In genomic region chr20:53738945-53739798, GRCh38 we compare ENCODE assay signal across 8 cellular contexts.
A peak's percentile ranks its signal among the peaks of the same experiment; 100 is the strongest.
DNase-seq lines count a peak whose midpoint lies in the region; ATAC-seq and TF ChIP-seq lines count a peak whose summit lies in the region.

No MANE protein-coding gene starts in this region.

- POLR2A ChIA-PET in IMR-90 (lab: Charles Lee; ENCODE audit: unreplicated experiment): interaction anchor here (0.6 kb wide), 1 partner anchor 117 kb away, joined by 3 read pairs; no protein-coding TSS in a partner anchor

- H2AFZ ChIP-seq in IMR-90 (replicated peaks; ENCODE audit: low read length, poor library complexity): peak overlapping the region; percentile 85

- TF ChIP-seq CTCF in IMR-90 (conservative IDR thresholded peaks at IDR 0.05; ENCODE audit: low read depth, low read length): no peak
- no peak for TF ChIP-seq CTCF in neutrophil (IDR thresholded peaks at IDR 0.05)
- no peak for TF ChIP-seq CTCF in lower leg skin (IDR thresholded peaks at IDR 0.05)

- H2AK5ac ChIP-seq in IMR-90 (ENCODE audit: low read depth, low read length): peak overlapping the region; percentile 84; the same call in 1 of the 2 replicates

- H3K27ac ChIP-seq in IMR-90 (ENCODE audit: insufficient read depth, low read length): peak overlapping the region; percentile 75
- peak overlapping the region; percentile 71 for H3K27ac ChIP-seq in neutrophil

- H3K9me1 ChIP-seq in IMR-90 (ENCODE audit: insufficient read depth, low read length): peaks cover 12% of the 10 kb centered on the region

- peak overlapping the region; percentile 93 for H2BK120ac ChIP-seq in IMR-90 (ENCODE audit: low read depth, low read length)

- peak overlapping the region; percentile 87 for H4K91ac ChIP-seq in IMR-90 (ENCODE audit: insufficient read depth, low read depth, low read length)

- peaks cover 59% of the 10 kb centered on the region for H3K4me1 ChIP-seq in ES-I3 (ENCODE audit: insufficient read depth, low read length)
- peaks cover 26% of the 10 kb centered on the region for H3K4me1 ChIP-seq in IMR-90 (ENCODE audit: control insufficient read depth, insufficient read depth, low read length)
- H3K4me1 ChIP-seq in neutrophil (ENCODE audit: control insufficient read depth in 1 of 2, insufficient read depth in 1 of 2, low read depth in 1 of 2, low read length in 1 of 2): peaks cover 48 to 56% of the 10 kb centered on the region in 2 experiments

- dilution Hi-C loops in IMR-90 (cut with HindIII; ENCODE audit: low sequenced_read_pairs, unreplicated experiment): no loop called here

- peak overlapping the region; percentile 84 for H3K23ac ChIP-seq in IMR-90 (ENCODE audit: low read depth, low read length)

- H3K36me3 ChIP-seq in ES-I3 (ENCODE audit: insufficient read depth, low read length): no peaks in the 10 kb centered on the region; the same call in 1 of the 2 replicates
- H3K36me3 ChIP-seq in IMR-90 (ENCODE audit: control insufficient read depth, insufficient read depth, low read length): no peaks in the 10 kb centered on the region
- H3K36me3 ChIP-seq in neutrophil: no peaks in the 10 kb centered on the region

- DNase-seq in IMR-90 (no peak), astrocyte of the hippocampus (ENCODE audit: low read depth, low spot score) (peak; percentile 34), AG08395 (ENCODE audit: low spot score) (no peak), lower leg skin (ENCODE audit: low spot score in 2 of 2) (no peak)
- DNase-seq in activated CD4-positive, CD25-positive, alpha-beta regulatory T cell (lab: John Stamatoyannopoulos, UW): no peak

- H3K27me3 ChIP-seq in IMR-90 (ENCODE audit: control insufficient read depth, insufficient read depth, low read length) (no peaks in the 10 kb centered on the region), neutrophil (no peaks in the 10 kb centered on the region)

- peaks cover 8 to 16% of the 10 kb centered on the region in 2 experiments; a peak in 2 of 4 replicates for H3K79me1 ChIP-seq in IMR-90 (ENCODE audit: low read depth in 1 of 2, low read length in 2 of 2)

- ATAC-seq in IMR-90 (ENCODE audit: low read depth) (no peak), GM18907 (IDR thresholded peaks at IDR 0.05; ENCODE audit: unreplicated experiment) (no peak)

- H3K4me3 ChIP-seq in IMR-90 (ENCODE audit: insufficient read depth, low read depth, low read length) (peak overlapping the region; percentile 22; the same call in 1 of the 2 replicates), neutrophil (ENCODE audit: low read depth in 1 of 2, low read length in 1 of 2) (no peak overlapping the region), lower leg skin (ENCODE audit: low read depth, poor library complexity, severe bottlenecking) (no peak overlapping the region)

- H3K56ac ChIP-seq in IMR-90 (ENCODE audit: extremely low read depth, insufficient read depth, low read length): peak overlapping the region; percentile 68

- peak overlapping the region; percentile 87 for H2BK20ac ChIP-seq in IMR-90 (ENCODE audit: low read depth, low read length)

- H3K4me2 ChIP-seq in IMR-90 (ENCODE audit: low read depth, low read length): peak overlapping the region; percentile 81

- CTCF ChIA-PET in IMR-90 (lab: Yijun Ruan, JAX): interaction anchor here (0.6 to 1.8 kb wide), 3 partner anchors 15 to 201 kb away, joined by 3 to 4 read pairs (median 3); no protein-coding TSS in a partner anchor

- BruUV-seq in IMR-90 (replicated peaks; lab: Mats Ljungman, UMichigan): no TSS peak

- H4K8ac ChIP-seq in IMR-90 (ENCODE audit: low read depth in 2 of 2, low read length in 2 of 2): peak overlapping the region; percentile 84 to 96

- H4K5ac ChIP-seq in IMR-90 (ENCODE audit: low read depth, low read length): peak overlapping the region; percentile 84

- peak overlapping the region; percentile 95 for H2BK5ac ChIP-seq in IMR-90 (ENCODE audit: low read depth, low read length, poor library complexity, severe bottlenecking)

- peak overlapping the region; percentile 90 for H3K14ac ChIP-seq in IMR-90 (replicated peaks; ENCODE audit: low read depth, low read length)

- no peaks in the 10 kb centered on the region for H4K20me1 ChIP-seq in IMR-90 (ENCODE audit: insufficient read depth, low read length)

- H2BK15ac ChIP-seq in IMR-90 (ENCODE audit: low read depth, low read length): peak overlapping the region; percentile 92

- H3K9me3 ChIP-seq in ES-I3 (ENCODE audit: control insufficient read depth, insufficient read depth, low read length): no peaks in the 10 kb centered on the region
- no peaks in the 10 kb centered on the region for H3K9me3 ChIP-seq in IMR-90 (ENCODE audit: control insufficient read depth, insufficient read depth, low read length)
- no peaks in the 10 kb centered on the region for H3K9me3 ChIP-seq in neutrophil

- in situ Hi-C loops in IMR-90 (cut with MboI; ENCODE audit: low sequenced_read_pairs): no loop called here

- intact Hi-C loops in IMR-90 (cut with micrococcal nuclease) (loop anchor here (2.0 to 5.0 kb wide), 3 partner anchors 127 to 176 kb away; partner anchors contain the start of gene ZNF217), lower leg skin (cut with DNase I; ENCODE audit: low total_unique reads) (no loop called here)

- peak overlapping the region; percentile 86 for H3K18ac ChIP-seq in IMR-90 (ENCODE audit: low read depth, low read length)

- H2AK9ac ChIP-seq in IMR-90 (replicated peaks; ENCODE audit: low read depth, low read length, poor library complexity): no peak overlapping the region

- no peak for TF ChIP-seq RAD21 in IMR-90 (IDR thresholded peaks at IDR 0.05; ENCODE audit: low read length)

- TF ChIP-seq POLR2A in IMR-90 (IDR thresholded peaks at IDR 0.05; ENCODE audit: low read depth, low read length): no peak
- TF ChIP-seq POLR2A in lower leg skin (IDR thresholded peaks at IDR 0.05): no peak

- 60% methylated on average over 1 of the region's 11 CpGs; no CpG with 5 or more reads in 1 of the 2 experiments for WGBS in IMR-90 (ENCODE audit: extremely low coverage in 2 of 2, insufficient read length in 1 of 2), 2 experiments
- WGBS in lower leg skin, 2 donors: 30 to 34% methylated on average over 11 of the region's 11 CpGs

- peak overlapping the region; percentile 78 for H3K4ac ChIP-seq in IMR-90 (ENCODE audit: low read depth, low read length)

- H3K9ac ChIP-seq in ES-I3 (ENCODE audit: low read depth, low read length) (peak overlapping the region; percentile 24; the same call in 1 of the 2 replicates), IMR-90 (ENCODE audit: low read depth, low read length) (peak overlapping the region; percentile 77)

TF ChIP-seq in IMR-90, 13 proteins besides CTCF, POLR2A, EP300 and RAD21:
- TF ChIP-seq CHD1 (IDR thresholded peaks at IDR 0.05; ENCODE audit: low read depth, low read length) (no peak), RCOR1 (IDR thresholded peaks at IDR 0.05; ENCODE audit: insufficient replicate concordance, low read length) (no peak), BHLHE40 (IDR thresholded peaks at IDR 0.05; ENCODE audit: low read depth, low read length) (no peak), NFE2L2 (IDR thresholded peaks at IDR 0.05; ENCODE audit: low read depth, low read length) (no peak), MXI1 (IDR thresholded peaks at IDR 0.05; ENCODE audit: borderline replicate concordance, low read depth, low read length) (no peak), ELK1 (IDR thresholded peaks at IDR 0.05; ENCODE audit: borderline replicate concordance, low read depth, low read length) (no peak), MAFK (IDR thresholded peaks at IDR 0.05; ENCODE audit: low read depth, low read length) (no peak), RFX5 (IDR thresholded peaks at IDR 0.05; ENCODE audit: low read depth, low read length) (no peak), USF2 (IDR thresholded peaks at IDR 0.05; ENCODE audit: low read depth, low read length) (no peak)
